Comparison of ENCODE assay signal across 23 cellular contexts in genomic region chr12:32868885-32869284, GRCh38. TPM values are rescaled to one million over a fixed set of nuclear protein-coding genes. Genes with fewer than 3 reads are reported as not detected.
"Had no signal": no experiment of that assay in that cellular context is flagged by ENCODE, and none has a peak within 500 bp of the region (broad histone marks: within the 10 kb centered on the region; RNA-seq: fewer than 3 reads in every experiment).

No MANE protein-coding gene starts in this region.

- H3K4me3 ChIP-seq: esophagus squamous epithelium, heart right ventricle, right atrium auricular region, testis, transverse colon, vagina had no signal

- H3K27me3 ChIP-seq: brain microvascular endothelial cell, esophagus squamous epithelium, heart right ventricle, right atrium auricular region, testis, transverse colon, vagina had no signal

- H3K27ac Mint-ChIP-seq: activated naive CD8-positive, alpha-beta T cell; activated T-cell treated with anti-CD3 and anti-CD28 coated beads, Interleukin-2, amount 50 U/mL, for 72 hours; dendritic cell treated with granulocyte-macrophage colony-stimulating factor and Interleukin-4, amounts not matched to agents 40 ng/mL and 50 ng/mL, for 4 days; naive thymus-derived CD8-positive, alpha-beta T cell had no signal

- H3K4me3 Mint-ChIP-seq: activated naive CD8-positive, alpha-beta T cell; activated T-cell treated with anti-CD3 and anti-CD28 coated beads, Interleukin-2, amount 50 U/mL, for 72 hours; dendritic cell treated with granulocyte-macrophage colony-stimulating factor and Interleukin-4, amounts not matched to agents 40 ng/mL and 50 ng/mL, for 4 days; naive thymus-derived CD8-positive, alpha-beta T cell; neural crest cell had no signal

- H3K27me3 Mint-ChIP-seq: dendritic cell treated with granulocyte-macrophage colony-stimulating factor and Interleukin-4, amounts not matched to agents 40 ng/mL and 50 ng/mL, for 4 days had no signal

- H3K9me3 ChIP-seq: esophagus squamous epithelium, heart right ventricle, right atrium auricular region, testis, transverse colon, vagina had no signal

- H3K4me1 ChIP-seq: testis, vagina had no signal

- H3K36me3 ChIP-seq: brain microvascular endothelial cell, esophagus squamous epithelium, vagina had no signal

- H3K4me1 Mint-ChIP-seq: naive thymus-derived CD8-positive, alpha-beta T cell; neural crest cell had no signal

- H3K9me3 Mint-ChIP-seq: activated T-cell treated with anti-CD3 and anti-CD28 coated beads, Interleukin-2, amount 50 U/mL, for 72 hours; dendritic cell treated with granulocyte-macrophage colony-stimulating factor and Interleukin-4, amounts not matched to agents 40 ng/mL and 50 ng/mL, for 4 days; naive thymus-derived CD8-positive, alpha-beta T cell; neural crest cell had no signal

- DNase-seq: activated CD4-positive, alpha-beta T cell treated with anti-CD3 and anti-CD28 coated beads for 4 hours; activated CD4-positive, alpha-beta T cell treated with anti-CD3 and anti-CD28 coated beads, Interleukin-2, amount 50 U/mL, for 4 hours; activated naive CD4-positive, alpha-beta T cell; activated T-cell treated with anti-CD3 and anti-CD28 coated beads for 4 hours; activated T-cell treated with anti-CD3 and anti-CD28 coated beads, Interleukin-2, amount 50 U/mL, for 72 hours; aorta; brain microvascular endothelial cell; central memory CD4-positive, alpha-beta T cell; esophagus squamous epithelium; foreskin melanocyte; heart right ventricle; left ventricle myocardium superior; naive thymus-derived CD8-positive, alpha-beta T cell; nucleus accumbens; stimulated activated naive CD4-positive, alpha-beta T cell; testis; transverse colon had no signal

- H3K36me3 Mint-ChIP-seq: activated naive CD8-positive, alpha-beta T cell; naive thymus-derived CD8-positive, alpha-beta T cell had no signal

- H3K27ac ChIP-seq: brain microvascular endothelial cell, esophagus squamous epithelium, right atrium auricular region, testis, transverse colon, vagina had no signal

RNA-seq across cellular contexts. Expression of gene PKP2, which starts 27.7 kb away (rescaled TPM):
- total RNA-seq: naive thymus-derived CD8-positive, alpha-beta T cell; T-helper 1 cell treated with Interleukin-12 subunit alpha and Interleukin-12 subunit beta and Interleukin-4 antibody, amounts not matched to agents 30 ng/mL and 1 ng/mL, for 36 hours had no signal
- polyA plus RNA-seq: naive thymus-derived CD8-positive, alpha-beta T cell had no signal
